ENCODE assay signal across 17 cellular contexts in genomic region chr4:114249561-114250356, GRCh38.
"Had no signal": no experiment of that assay in that cellular context is flagged by ENCODE, and none has a peak within 500 bp of the region (broad histone marks: within the 10 kb centered on the region; RNA-seq: fewer than 3 reads in every experiment).

No MANE protein-coding gene starts in this region.

- H3K4me1 ChIP-seq: adrenal gland, heart right ventricle, left lung had no signal

- H3K4me3 ChIP-seq: adrenal gland, heart right ventricle, left lung, ovary, thoracic aorta had no signal

- FAIRE-seq: islet of Langerhans had no signal

- H3K4me3 Mint-ChIP-seq: activated T-helper 17 cell treated with anti-CD3 and anti-CD28 coated beads, Interleukin-2, amount 50 U/mL, for 72 hours; central memory CD8-positive, alpha-beta T cell; stimulated activated naive CD8-positive, alpha-beta T cell treated with anti-CD3 and anti-CD28 coated beads, Interleukin-15, amount 100 ng/mL, for 72 hours; T-cell had no signal

- H3K9me3 Mint-ChIP-seq: activated T-helper 17 cell treated with anti-CD3 and anti-CD28 coated beads, Interleukin-2, amount 50 U/mL, for 72 hours had no signal

- H3K9me3 ChIP-seq: adrenal gland, ovary, thoracic aorta had no signal

- H3K27ac Mint-ChIP-seq: activated T-helper 17 cell treated with anti-CD3 and anti-CD28 coated beads, Interleukin-2, amount 50 U/mL, for 72 hours; stimulated activated naive CD8-positive, alpha-beta T cell treated with anti-CD3 and anti-CD28 coated beads, Interleukin-15, amount 100 ng/mL, for 72 hours; T-cell had no signal

- H3K4me1 Mint-ChIP-seq: activated T-helper 17 cell treated with anti-CD3 and anti-CD28 coated beads, Interleukin-2, amount 50 U/mL, for 72 hours; central memory CD8-positive, alpha-beta T cell; stimulated activated naive CD8-positive, alpha-beta T cell treated with anti-CD3 and anti-CD28 coated beads, Interleukin-15, amount 100 ng/mL, for 72 hours; T-cell had no signal

- H3K36me3 Mint-ChIP-seq: T-cell had no signal

- H3K36me3 ChIP-seq: adrenal gland, heart right ventricle, left lung, ovary, thoracic aorta had no signal

- H3K27ac ChIP-seq: adrenal gland, heart right ventricle, left lung, ovary, thoracic aorta had no signal

- H3K27me3 ChIP-seq: adrenal gland, heart right ventricle, left lung, ovary had no signal

- DNase-seq: activated CD4-positive, alpha-beta T cell treated with anti-CD3 and anti-CD28 coated beads for 48 hours; activated naive CD4-positive, alpha-beta T cell treated with anti-CD3 and anti-CD28 coated beads, Interleukin-2, amount 50 U/mL, for 16 hours; adrenal gland; cortex of kidney; erythroblast; foreskin melanocyte; heart right ventricle; left lung; ovary; stimulated activated CD4-positive, alpha-beta T cell treated with anti-CD3 and anti-CD28 coated beads, Interleukin-15, amount 100 ng/mL, for 24 hours; stimulated activated CD4-positive, alpha-beta T cell treated with anti-CD3 and anti-CD28 coated beads, Interleukin-4, amount 100 ng/mL, for 24 hours; stimulated activated naive CD8-positive, alpha-beta T cell treated with anti-CD3 and anti-CD28 coated beads, Interleukin-15, amount 100 ng/mL, for 72 hours; T-cell had no signal

- ATAC-seq: activated T-helper 17 cell treated with anti-CD3 and anti-CD28 coated beads, Interleukin-2, amount 50 U/mL, for 72 hours; heart right ventricle; left lung; stimulated activated naive CD8-positive, alpha-beta T cell treated with anti-CD3 and anti-CD28 coated beads, Interleukin-15, amount 100 ng/mL, for 72 hours; T-cell had no signal
